ENCODE assay signal across 1 cellular context in genomic region chr3:130386604-130387263, GRCh38.
A peak's percentile ranks its signal among the peaks of the same experiment; 100 is the strongest.
TF ChIP-seq lines count a peak whose summit lies in the region.

No MANE protein-coding gene starts in this region.

TF ChIP-seq in K562, 482 proteins besides CTCF, POLR2A, EP300 and RAD21 (continued from another document and continues in another):
- TF ChIP-seq, protein P1, sequence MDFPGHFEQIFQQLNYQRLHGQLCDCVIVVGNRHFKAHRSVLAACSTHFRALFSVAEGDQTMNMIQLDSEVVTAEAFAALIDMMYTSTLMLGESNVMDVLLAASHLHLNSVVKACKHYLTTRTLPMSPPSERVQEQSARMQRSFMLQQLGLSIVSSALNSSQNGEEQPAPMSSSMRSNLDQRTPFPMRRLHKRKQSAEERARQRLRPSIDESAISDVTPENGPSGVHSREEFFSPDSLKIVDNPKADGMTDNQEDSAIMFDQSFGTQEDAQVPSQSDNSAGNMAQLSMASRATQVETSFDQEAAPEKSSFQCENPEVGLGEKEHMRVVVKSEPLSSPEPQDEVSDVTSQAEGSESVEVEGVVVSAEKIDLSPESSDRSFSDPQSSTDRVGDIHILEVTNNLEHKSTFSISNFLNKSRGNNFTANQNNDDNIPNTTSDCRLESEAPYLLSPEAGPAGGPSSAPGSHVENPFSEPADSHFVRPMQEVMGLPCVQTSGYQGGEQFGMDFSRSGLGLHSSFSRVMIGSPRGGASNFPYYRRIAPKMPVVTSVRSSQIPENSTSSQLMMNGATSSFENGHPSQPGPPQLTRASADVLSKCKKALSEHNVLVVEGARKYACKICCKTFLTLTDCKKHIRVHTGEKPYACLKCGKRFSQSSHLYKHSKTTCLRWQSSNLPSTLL (IDR thresholded peaks at IDR 0.05), result no peak
- peak; percentile 97 for TF ChIP-seq ARID1B (IDR thresholded peaks at IDR 0.05)
- TF ChIP-seq, protein P2, sequence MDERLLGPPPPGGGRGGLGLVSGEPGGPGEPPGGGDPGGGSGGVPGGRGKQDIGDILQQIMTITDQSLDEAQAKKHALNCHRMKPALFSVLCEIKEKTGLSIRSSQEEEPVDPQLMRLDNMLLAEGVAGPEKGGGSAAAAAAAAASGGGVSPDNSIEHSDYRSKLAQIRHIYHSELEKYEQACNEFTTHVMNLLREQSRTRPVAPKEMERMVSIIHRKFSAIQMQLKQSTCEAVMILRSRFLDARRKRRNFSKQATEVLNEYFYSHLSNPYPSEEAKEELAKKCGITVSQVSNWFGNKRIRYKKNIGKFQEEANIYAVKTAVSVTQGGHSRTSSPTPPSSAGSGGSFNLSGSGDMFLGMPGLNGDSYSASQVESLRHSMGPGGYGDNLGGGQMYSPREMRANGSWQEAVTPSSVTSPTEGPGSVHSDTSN (CRISPR knock-in tag; IDR thresholded peaks at IDR 0.05; ENCODE audit: low read depth), result no peak
- TF ChIP-seq, protein P2 (tag; conservative IDR thresholded peaks at IDR 0.05; ENCODE audit: low read depth), result no peak
- peak; percentile 90 for TF ChIP-seq CBFA2T3 (IDR thresholded peaks at IDR 0.05)
- TF ChIP-seq RNF2 (IDR thresholded peaks at IDR 0.05), result peak; percentile 32; the same call in 1 of the 2 replicates
- TF ChIP-seq GATA2 (CRISPR knock-in tag; IDR thresholded peaks at IDR 0.05), result peak; percentile 34; the same call in 1 of the 2 replicates
- TF ChIP-seq, protein P3, sequence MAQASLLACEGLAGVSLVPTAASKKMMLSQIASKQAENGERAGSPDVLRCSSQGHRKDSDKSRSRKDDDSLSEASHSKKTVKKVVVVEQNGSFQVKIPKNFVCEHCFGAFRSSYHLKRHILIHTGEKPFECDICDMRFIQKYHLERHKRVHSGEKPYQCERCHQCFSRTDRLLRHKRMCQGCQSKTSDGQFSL (CRISPR knock-in tag; IDR thresholded peaks at IDR 0.05), result no peak
- TF ChIP-seq, protein P3 (tag; IDR thresholded peaks at IDR 0.05), result 0 out of 4 replicates have a peak, but pooled peaks of 1 of the 2 experiments have one; percentile 24
- peak; percentile 73 for TF ChIP-seq CBFA2T2 (conservative IDR thresholded peaks at IDR 0.05)
- TF ChIP-seq EHMT2 (IDR thresholded peaks at IDR 0.05), result peak; percentile 66
- TF ChIP-seq ZKSCAN1 (IDR thresholded peaks at IDR 0.05; ENCODE audit: low read depth, low read length), result no peak
- TF ChIP-seq GMEB1 (CRISPR knock-in tag; IDR thresholded peaks at IDR 0.05), result no peak
- TF ChIP-seq ASH1L (IDR thresholded peaks at IDR 0.05; ENCODE audit: borderline replicate concordance, low read depth, partially characterized antibody), result peak; percentile 32
- TF ChIP-seq, protein P4, sequence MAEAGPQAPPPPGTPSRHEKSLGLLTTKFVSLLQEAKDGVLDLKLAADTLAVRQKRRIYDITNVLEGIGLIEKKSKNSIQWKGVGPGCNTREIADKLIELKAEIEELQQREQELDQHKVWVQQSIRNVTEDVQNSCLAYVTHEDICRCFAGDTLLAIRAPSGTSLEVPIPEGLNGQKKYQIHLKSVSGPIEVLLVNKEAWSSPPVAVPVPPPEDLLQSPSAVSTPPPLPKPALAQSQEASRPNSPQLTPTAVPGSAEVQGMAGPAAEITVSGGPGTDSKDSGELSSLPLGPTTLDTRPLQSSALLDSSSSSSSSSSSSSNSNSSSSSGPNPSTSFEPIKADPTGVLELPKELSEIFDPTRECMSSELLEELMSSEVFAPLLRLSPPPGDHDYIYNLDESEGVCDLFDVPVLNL (CRISPR knock-in tag; IDR thresholded peaks at IDR 0.05; ENCODE audit: low read depth), result no peak
- no peak for TF ChIP-seq POLR2AphosphoS2 (IDR thresholded peaks at IDR 0.05; ENCODE audit: low read length)
- peak in 1 of 2 experiments; percentile 56 for TF ChIP-seq AFF1 (IDR thresholded peaks at IDR 0.05; ENCODE audit: low read depth in 1 of 2, partially characterized antibody in 2 of 2)
- peak; percentile 71; the same call in 1 of the 2 replicates for TF ChIP-seq CC2D1A (IDR thresholded peaks at IDR 0.05)
- TF ChIP-seq, protein P5, sequence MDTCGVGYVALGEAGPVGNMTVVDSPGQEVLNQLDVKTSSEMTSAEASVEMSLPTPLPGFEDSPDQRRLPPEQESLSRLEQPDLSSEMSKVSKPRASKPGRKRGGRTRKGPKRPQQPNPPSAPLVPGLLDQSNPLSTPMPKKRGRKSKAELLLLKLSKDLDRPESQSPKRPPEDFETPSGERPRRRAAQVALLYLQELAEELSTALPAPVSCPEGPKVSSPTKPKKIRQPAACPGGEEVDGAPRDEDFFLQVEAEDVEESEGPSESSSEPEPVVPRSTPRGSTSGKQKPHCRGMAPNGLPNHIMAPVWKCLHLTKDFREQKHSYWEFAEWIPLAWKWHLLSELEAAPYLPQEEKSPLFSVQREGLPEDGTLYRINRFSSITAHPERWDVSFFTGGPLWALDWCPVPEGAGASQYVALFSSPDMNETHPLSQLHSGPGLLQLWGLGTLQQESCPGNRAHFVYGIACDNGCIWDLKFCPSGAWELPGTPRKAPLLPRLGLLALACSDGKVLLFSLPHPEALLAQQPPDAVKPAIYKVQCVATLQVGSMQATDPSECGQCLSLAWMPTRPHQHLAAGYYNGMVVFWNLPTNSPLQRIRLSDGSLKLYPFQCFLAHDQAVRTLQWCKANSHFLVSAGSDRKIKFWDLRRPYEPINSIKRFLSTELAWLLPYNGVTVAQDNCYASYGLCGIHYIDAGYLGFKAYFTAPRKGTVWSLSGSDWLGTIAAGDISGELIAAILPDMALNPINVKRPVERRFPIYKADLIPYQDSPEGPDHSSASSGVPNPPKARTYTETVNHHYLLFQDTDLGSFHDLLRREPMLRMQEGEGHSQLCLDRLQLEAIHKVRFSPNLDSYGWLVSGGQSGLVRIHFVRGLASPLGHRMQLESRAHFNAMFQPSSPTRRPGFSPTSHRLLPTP (IDR thresholded peaks at IDR 0.05; ENCODE audit: borderline replicate concordance, extremely low read depth, insufficient read length), result no peak
- TF ChIP-seq PHB2 (IDR thresholded peaks at IDR 0.05; ENCODE audit: low read depth), result peak; percentile 53; the same call in 1 of the 2 replicates
- peak; percentile 85 for TF ChIP-seq SOX6 (IDR thresholded peaks at IDR 0.05)
- TF ChIP-seq NCOA6 (IDR thresholded peaks at IDR 0.05), result peak; percentile 12; the same call in 1 of the 2 replicates
- TF ChIP-seq, protein P6, sequence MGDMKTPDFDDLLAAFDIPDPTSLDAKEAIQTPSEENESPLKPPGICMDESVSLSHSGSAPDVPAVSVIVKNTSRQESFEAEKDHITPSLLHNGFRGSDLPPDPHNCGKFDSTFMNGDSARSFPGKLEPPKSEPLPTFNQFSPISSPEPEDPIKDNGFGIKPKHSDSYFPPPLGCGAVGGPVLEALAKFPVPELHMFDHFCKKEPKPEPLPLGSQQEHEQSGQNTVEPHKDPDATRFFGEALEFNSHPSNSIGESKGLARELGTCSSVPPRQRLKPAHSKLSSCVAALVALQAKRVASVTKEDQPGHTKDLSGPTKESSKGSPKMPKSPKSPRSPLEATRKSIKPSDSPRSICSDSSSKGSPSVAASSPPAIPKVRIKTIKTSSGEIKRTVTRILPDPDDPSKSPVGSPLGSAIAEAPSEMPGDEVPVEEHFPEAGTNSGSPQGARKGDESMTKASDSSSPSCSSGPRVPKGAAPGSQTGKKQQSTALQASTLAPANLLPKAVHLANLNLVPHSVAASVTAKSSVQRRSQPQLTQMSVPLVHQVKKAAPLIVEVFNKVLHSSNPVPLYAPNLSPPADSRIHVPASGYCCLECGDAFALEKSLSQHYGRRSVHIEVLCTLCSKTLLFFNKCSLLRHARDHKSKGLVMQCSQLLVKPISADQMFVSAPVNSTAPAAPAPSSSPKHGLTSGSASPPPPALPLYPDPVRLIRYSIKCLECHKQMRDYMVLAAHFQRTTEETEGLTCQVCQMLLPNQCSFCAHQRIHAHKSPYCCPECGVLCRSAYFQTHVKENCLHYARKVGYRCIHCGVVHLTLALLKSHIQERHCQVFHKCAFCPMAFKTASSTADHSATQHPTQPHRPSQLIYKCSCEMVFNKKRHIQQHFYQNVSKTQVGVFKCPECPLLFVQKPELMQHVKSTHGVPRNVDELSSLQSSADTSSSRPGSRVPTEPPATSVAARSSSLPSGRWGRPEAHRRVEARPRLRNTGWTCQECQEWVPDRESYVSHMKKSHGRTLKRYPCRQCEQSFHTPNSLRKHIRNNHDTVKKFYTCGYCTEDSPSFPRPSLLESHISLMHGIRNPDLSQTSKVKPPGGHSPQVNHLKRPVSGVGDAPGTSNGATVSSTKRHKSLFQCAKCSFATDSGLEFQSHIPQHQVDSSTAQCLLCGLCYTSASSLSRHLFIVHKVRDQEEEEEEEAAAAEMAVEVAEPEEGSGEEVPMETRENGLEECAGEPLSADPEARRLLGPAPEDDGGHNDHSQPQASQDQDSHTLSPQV (IDR thresholded peaks at IDR 0.05), result peak; percentile 81
- peak; percentile 79 for TF ChIP-seq TAL1 (IDR thresholded peaks at IDR 0.05)
- TF ChIP-seq NFRKB (IDR thresholded peaks at IDR 0.05; ENCODE audit: low read depth), result peak; percentile 82
- peak; percentile 40; the same call in 1 of the 2 replicates for TF ChIP-seq CREM (IDR thresholded peaks at IDR 0.05; ENCODE audit: low read depth)
- TF ChIP-seq, protein P7, sequence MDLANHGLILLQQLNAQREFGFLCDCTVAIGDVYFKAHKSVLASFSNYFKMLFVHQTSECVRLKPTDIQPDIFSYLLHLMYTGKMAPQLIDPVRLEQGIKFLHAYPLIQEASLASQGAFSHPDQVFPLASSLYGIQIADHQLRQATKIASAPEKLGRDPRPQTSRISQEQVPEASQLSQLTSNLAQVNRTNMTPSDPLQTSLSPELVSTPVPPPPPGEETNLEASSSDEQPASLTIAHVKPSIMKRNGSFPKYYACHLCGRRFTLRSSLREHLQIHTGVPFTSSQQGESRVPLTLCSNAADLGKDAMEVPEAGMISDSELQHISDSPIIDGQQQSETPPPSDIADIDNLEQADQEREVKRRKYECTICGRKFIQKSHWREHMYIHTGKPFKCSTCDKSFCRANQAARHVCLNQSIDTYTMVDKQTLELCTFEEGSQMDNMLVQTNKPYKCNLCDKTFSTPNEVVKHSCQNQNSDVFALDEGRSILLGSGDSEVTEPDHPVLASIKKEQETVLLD (IDR thresholded peaks at IDR 0.05), result 0 out of 2 replicates have a peak, but pooled peaks have one; percentile 50
- TF ChIP-seq ZNF12 (CRISPR knock-in tag; IDR thresholded peaks at IDR 0.05), result peak; percentile 77; the same call in 1 of the 2 replicates
- TF ChIP-seq ETV6 (IDR thresholded peaks at IDR 0.05; ENCODE audit: borderline replicate concordance in 1 of 2, low read depth in 2 of 2, low read length in 1 of 2), result peak in 1 of 2 experiments; percentile 61; a peak in 1 of 4 replicates
- TF ChIP-seq ETV6 (CRISPR knock-in tag; IDR thresholded peaks at IDR 0.05; ENCODE audit: borderline replicate concordance), result no peak
- TF ChIP-seq CHD2 (IDR thresholded peaks at IDR 0.05; ENCODE audit: low read depth, low read length), result no peak
- TF ChIP-seq STAT5A (IDR thresholded peaks at IDR 0.05; ENCODE audit: borderline replicate concordance, low read length), result peak; percentile 53
- TF ChIP-seq CBX3 (IDR thresholded peaks at IDR 0.05; ENCODE audit: borderline replicate concordance in 1 of 2, low read length in 2 of 2), result peak in 1 of 2 experiments; percentile 61; a peak in 1 of 3 replicates
- TF ChIP-seq MTA1 (IDR thresholded peaks at IDR 0.05; ENCODE audit: borderline replicate concordance), result 0 out of 2 replicates have a peak, but pooled peaks have one; percentile 29
